26 cellular contexts compared by ENCODE assay signal in the genomic region with DNA sequence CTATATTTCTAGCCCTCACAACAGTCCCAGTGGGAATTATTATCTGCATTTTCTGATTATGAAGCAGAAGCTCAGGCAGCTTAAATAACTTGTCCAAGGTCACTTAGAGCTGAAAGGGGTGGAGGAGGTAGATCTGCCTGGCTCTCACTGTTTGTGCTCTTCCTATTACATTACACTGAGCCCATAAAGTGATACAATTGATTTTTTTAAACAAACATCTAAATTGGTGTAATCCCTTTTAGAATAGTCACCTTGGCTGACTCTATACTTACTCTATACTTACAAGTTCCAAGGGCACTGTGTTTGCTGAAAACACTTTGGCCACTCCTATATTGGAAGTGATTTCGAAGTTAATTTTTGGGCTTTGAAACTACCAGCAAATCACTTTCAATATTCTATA.
"Had no signal": no experiment of that assay in that cellular context is flagged by ENCODE, and none has a peak within 500 bp of the region (broad histone marks: within the 10 kb centered on the region; RNA-seq: fewer than 3 reads in every experiment).

No MANE protein-coding gene starts in this region.

- H3K27me3 Mint-ChIP-seq: effector memory CD8-positive, alpha-beta T cell; stimulated activated memory B cell treated with anti-CD40 and anti-IgM and Interleukin-4, amounts not matched to agents 10 μg/mL and 1 μg/mL and 100 μg/mL, for 72 hours had no signal

- H3K9ac ChIP-seq: parathyroid adenoma had no signal

- DNase-seq: effector memory CD8-positive, alpha-beta T cell; gastrocnemius medialis; heart right ventricle; hypothalamus; kidney glomerular epithelial cell; left lung; mesenchymal stem cell; midbrain; psoas muscle; retina; spleen; stimulated activated CD4-positive, alpha-beta T cell treated with anti-CD3 and anti-CD28 coated beads, Interleukin-15, amount 100 ng/mL, for 24 hours; stimulated activated CD4-positive, alpha-beta T cell treated with anti-CD3 and anti-CD28 coated beads, Interleukin-1b, Interleukin-23, amount 100 ng/mL, for 48 hours; stimulated activated CD4-positive, alpha-beta T cell treated with anti-CD3 and anti-CD28 coated beads, Interleukin-4, amount 100 ng/mL, for 24 hours; tibial artery; upper lobe of right lung had no signal

- H3K4me3 Mint-ChIP-seq: dendritic cell treated with granulocyte-macrophage colony-stimulating factor and Interleukin-4, amounts not matched to agents 40 ng/mL and 50 ng/mL, for 4 days; effector memory CD8-positive, alpha-beta T cell; natural killer cell treated with Interleukin-12 subunit alpha and Interleukin-12 subunit beta and Interleukin-15 and Interleukin-18, amount 100 ng/mL, for 72 hours; stimulated activated memory B cell treated with anti-CD40 and anti-IgM and Interleukin-4, amounts not matched to agents 10 μg/mL and 1 μg/mL and 100 μg/mL, for 72 hours; stimulated activated naive CD8-positive, alpha-beta T cell treated with anti-CD3 and anti-CD28 coated beads, Interleukin-15, Interleukin-2, amounts not matched to agents 100 ng/mL and 50 ng/mL, for 24 hours had no signal

- H3K79me2 ChIP-seq: parathyroid adenoma had no signal

- H3K9me3 Mint-ChIP-seq: dendritic cell treated with granulocyte-macrophage colony-stimulating factor and Interleukin-4, amounts not matched to agents 40 ng/mL and 50 ng/mL, for 4 days; stimulated activated naive CD8-positive, alpha-beta T cell treated with anti-CD3 and anti-CD28 coated beads, Interleukin-15, Interleukin-2, amounts not matched to agents 100 ng/mL and 50 ng/mL, for 24 hours had no signal

- H3K4me1 ChIP-seq: esophagus muscularis mucosa, gastrocnemius medialis, left lung, parathyroid adenoma, psoas muscle, spleen, tibial artery, upper lobe of right lung, vagina had no signal

- H3K4me3 ChIP-seq: esophagus muscularis mucosa, gastrocnemius medialis, heart right ventricle, left lung, lung, psoas muscle, spleen, tibial artery, upper lobe of right lung, vagina had no signal

- H3K9me3 ChIP-seq: esophagus muscularis mucosa, gastrocnemius medialis, upper lobe of right lung, vagina had no signal

- H3K36me3 ChIP-seq: esophagus muscularis mucosa, gastrocnemius medialis, heart right ventricle, left lung, spleen, tibial artery, upper lobe of right lung, vagina had no signal

- H3K27ac Mint-ChIP-seq: dendritic cell treated with granulocyte-macrophage colony-stimulating factor and Interleukin-4, amounts not matched to agents 40 ng/mL and 50 ng/mL, for 4 days; effector memory CD8-positive, alpha-beta T cell; natural killer cell treated with Interleukin-12 subunit alpha and Interleukin-12 subunit beta and Interleukin-15 and Interleukin-18, amount 100 ng/mL, for 72 hours; stimulated activated memory B cell treated with anti-CD40 and anti-IgM and Interleukin-4, amounts not matched to agents 10 μg/mL and 1 μg/mL and 100 μg/mL, for 72 hours; stimulated activated naive CD8-positive, alpha-beta T cell treated with anti-CD3 and anti-CD28 coated beads, Interleukin-15, Interleukin-2, amounts not matched to agents 100 ng/mL and 50 ng/mL, for 24 hours had no signal

- H3K27ac ChIP-seq: epithelial cell of prostate, esophagus muscularis mucosa, gastrocnemius medialis, heart right ventricle, left lung, parathyroid adenoma, psoas muscle, spleen, tibial artery, upper lobe of right lung, vagina had no signal

- H3K4me1 Mint-ChIP-seq: stimulated activated memory B cell treated with anti-CD40 and anti-IgM and Interleukin-4, amounts not matched to agents 10 μg/mL and 1 μg/mL and 100 μg/mL, for 72 hours had no signal

- H3K36me3 Mint-ChIP-seq: natural killer cell treated with Interleukin-12 subunit alpha and Interleukin-12 subunit beta and Interleukin-15 and Interleukin-18, amount 100 ng/mL, for 72 hours; stimulated activated memory B cell treated with anti-CD40 and anti-IgM and Interleukin-4, amounts not matched to agents 10 μg/mL and 1 μg/mL and 100 μg/mL, for 72 hours had no signal

- ATAC-seq: effector memory CD8-positive, alpha-beta T cell; gastrocnemius medialis; heart right ventricle; left lung; natural killer cell treated with Interleukin-12 subunit alpha and Interleukin-12 subunit beta and Interleukin-15 and Interleukin-18, amount 100 ng/mL, for 72 hours; psoas muscle; sciatic nerve; stimulated activated memory B cell treated with anti-CD40 and anti-IgM and Interleukin-4, amounts not matched to agents 10 μg/mL and 1 μg/mL and 100 μg/mL, for 72 hours; upper lobe of right lung had no signal

- H3K27me3 ChIP-seq: esophagus muscularis mucosa, gastrocnemius medialis, heart right ventricle, left lung, spleen, tibial artery, upper lobe of right lung, vagina had no signal

- H2AFZ ChIP-seq: parathyroid adenoma had no signal
